Comparison of ENCODE assay signal across 1 cellular context in genomic region chr11:10750838-10751580, GRCh38.
TF ChIP-seq lines count a peak whose summit lies in the region.

Gene CTR9, plus strand, starts transcription at chr11:10751246. Its CDS starts 167 bp downstream, at chr11:10751413.

TF ChIP-seq in HepG2, 621 proteins besides CTCF, POLR2A, EP300 and RAD21 (continued from another document and continues in another):
- TF ChIP-seq SUZ12 (IDR thresholded peaks at IDR 0.05; ENCODE audit: low read depth, low read length) = no peak
- TF ChIP-seq KDM5A (IDR thresholded peaks at IDR 0.05; ENCODE audit: borderline replicate concordance, low read length) = peak; percentile 75; the same call in 1 of the 2 replicates
- TF ChIP-seq HOXA7 (CRISPR knock-in tag; IDR thresholded peaks at IDR 0.05) = no peak
- TF ChIP-seq PAWR (CRISPR knock-in tag; IDR thresholded peaks at IDR 0.05; ENCODE audit: borderline replicate concordance) = no peak
- TF ChIP-seq ZMAT3 (CRISPR knock-in tag; conservative IDR thresholded peaks at IDR 0.05) = peak; percentile 55; the same call in 1 of the 2 replicates
- TF ChIP-seq TBX3 (IDR thresholded peaks at IDR 0.05; ENCODE audit: borderline replicate concordance) = no peak
- TF ChIP-seq TBP (CRISPR knock-in tag; IDR thresholded peaks at IDR 0.05) = 0 out of 2 replicates have a peak, but pooled peaks have one; percentile 35
- TF ChIP-seq ZNF75D (CRISPR knock-in tag; IDR thresholded peaks at IDR 0.05; ENCODE audit: borderline replicate concordance) = no peak
- peak in 1 of 2 experiments; percentile 41; a peak in 1 of 4 replicates for TF ChIP-seq ATF4 (CRISPR knock-in tag; IDR thresholded peaks at IDR 0.05)
- TF ChIP-seq WIZ (CRISPR knock-in tag; IDR thresholded peaks at IDR 0.05) = peak; percentile 87
- peak; percentile 89; the same call in 1 of the 2 replicates for TF ChIP-seq ZNF703 (CRISPR knock-in tag; IDR thresholded peaks at IDR 0.05; ENCODE audit: borderline replicate concordance)
- TF ChIP-seq TCF7L2 (IDR thresholded peaks at IDR 0.05; ENCODE audit: low read depth, low read length) = no peak
- TF ChIP-seq SAFB2 (CRISPR knock-in tag; IDR thresholded peaks at IDR 0.05; ENCODE audit: borderline replicate concordance, low read depth) = peak; percentile 75; the same call in 1 of the 2 replicates
- no peak for TF ChIP-seq SMARCE1 (IDR thresholded peaks at IDR 0.05; ENCODE audit: borderline replicate concordance)
- peak; percentile 76; the same call in 1 of the 2 replicates for TF ChIP-seq ZNF766 (CRISPR knock-in tag; IDR thresholded peaks at IDR 0.05; ENCODE audit: borderline replicate concordance)
- no peak for TF ChIP-seq DDIT3 (CRISPR knock-in tag; IDR thresholded peaks at IDR 0.05)
- 0 out of 2 replicates have a peak, but pooled peaks have one; percentile 57 for TF ChIP-seq RELA (CRISPR knock-in tag; IDR thresholded peaks at IDR 0.05)
- no peak for TF ChIP-seq SCMH1 (CRISPR knock-in tag; IDR thresholded peaks at IDR 0.05; ENCODE audit: borderline replicate concordance)
- TF ChIP-seq NFE2L1 (CRISPR knock-in tag; IDR thresholded peaks at IDR 0.05; ENCODE audit: borderline replicate concordance) = no peak
- TF ChIP-seq TOE1 (CRISPR knock-in tag; IDR thresholded peaks at IDR 0.05) = no peak; the same call in 1 of the 2 replicates
- TF ChIP-seq PHF20 (CRISPR knock-in tag; IDR thresholded peaks at IDR 0.05) = peak; percentile 96
- TF ChIP-seq ZNF282 (IDR thresholded peaks at IDR 0.05; ENCODE audit: partially characterized antibody) = no peak
- TF ChIP-seq BCL3 (CRISPR knock-in tag; IDR thresholded peaks at IDR 0.05) = peak; percentile 73
- no peak; the same call in 1 of the 2 replicates for TF ChIP-seq ZNF460 (CRISPR knock-in tag; IDR thresholded peaks at IDR 0.05; ENCODE audit: borderline replicate concordance)
- 0 out of 2 replicates have a peak, but pooled peaks have one; percentile 70 for TF ChIP-seq ZFAT (CRISPR knock-in tag; conservative IDR thresholded peaks at IDR 0.05)
- 0 out of 2 replicates have a peak, but pooled peaks have one; percentile 51 for TF ChIP-seq LBX2 (CRISPR knock-in tag; IDR thresholded peaks at IDR 0.05; ENCODE audit: borderline replicate concordance)
- no peak for TF ChIP-seq HOXA9 (CRISPR knock-in tag; IDR thresholded peaks at IDR 0.05; ENCODE audit: borderline replicate concordance)
- TF ChIP-seq ZNF605 (CRISPR knock-in tag; IDR thresholded peaks at IDR 0.05) = peak; percentile 72
- peak; percentile 64; the same call in 1 of the 2 replicates for TF ChIP-seq ZNF615 (CRISPR knock-in tag; IDR thresholded peaks at IDR 0.05; ENCODE audit: borderline replicate concordance)
- peak; percentile 61 for TF ChIP-seq MXD3 (CRISPR knock-in tag; IDR thresholded peaks at IDR 0.05)
- no peak for TF ChIP-seq SNAPC5 (CRISPR knock-in tag; IDR thresholded peaks at IDR 0.05; ENCODE audit: borderline replicate concordance)
- peak; percentile 94 for TF ChIP-seq HDAC1 (CRISPR knock-in tag; IDR thresholded peaks at IDR 0.05)
- TF ChIP-seq ZNF768 (CRISPR knock-in tag; IDR thresholded peaks at IDR 0.05) = peak; percentile 65
- TF ChIP-seq MAFK (conservative IDR thresholded peaks at IDR 0.05 in 1 of 2, IDR thresholded peaks at IDR 0.05 in 1 of 2; ENCODE audit: low read length in 2 of 2) = no peak
- no peak for TF ChIP-seq ZFP62 (CRISPR knock-in tag; IDR thresholded peaks at IDR 0.05)
- TF ChIP-seq ZNF614 (CRISPR knock-in tag; IDR thresholded peaks at IDR 0.05; ENCODE audit: borderline replicate concordance) = peak; percentile 67; the same call in 1 of the 2 replicates
- TF ChIP-seq AGO2 (optimal IDR thresholded peaks at IDR 0.05; ENCODE audit: low read depth, low read length) = no peak
- TF ChIP-seq YEATS2 (CRISPR knock-in tag; IDR thresholded peaks at IDR 0.05; ENCODE audit: borderline replicate concordance) = peak; percentile 85
- TF ChIP-seq ATF5 (CRISPR knock-in tag; IDR thresholded peaks at IDR 0.05; ENCODE audit: low read depth) = no peak
- no peak for TF ChIP-seq ZKSCAN1 (IDR thresholded peaks at IDR 0.05; ENCODE audit: low read length)
- peak; percentile 85; the same call in 1 of the 2 replicates for TF ChIP-seq SIN3A (IDR thresholded peaks at IDR 0.05; ENCODE audit: borderline replicate concordance, low read depth, low read length)
- TF ChIP-seq TSC22D2 (CRISPR knock-in tag; IDR thresholded peaks at IDR 0.05; ENCODE audit: borderline replicate concordance) = peak; percentile 43; the same call in 1 of the 2 replicates
- no peak for TF ChIP-seq PRMT3 (CRISPR knock-in tag; IDR thresholded peaks at IDR 0.05; ENCODE audit: borderline replicate concordance, low read depth)
- TF ChIP-seq ISL2 (CRISPR knock-in tag; IDR thresholded peaks at IDR 0.05) = peak; percentile 77
- no peak for TF ChIP-seq U2AF2 (IDR thresholded peaks at IDR 0.05; ENCODE audit: low read depth, low read length)
- peak; percentile 47; the same call in 1 of the 2 replicates for TF ChIP-seq E2F5 (CRISPR knock-in tag; conservative IDR thresholded peaks at IDR 0.05)
- no peak for TF ChIP-seq ZBTB37 (CRISPR knock-in tag; IDR thresholded peaks at IDR 0.05)
- TF ChIP-seq KLF12 (CRISPR knock-in tag; IDR thresholded peaks at IDR 0.05; ENCODE audit: borderline replicate concordance) = peak; percentile 89
- TF ChIP-seq BHLHE40 (IDR thresholded peaks at IDR 0.05; ENCODE audit: low read length) = no peak
- peak; percentile 93 for TF ChIP-seq TAF1 (CRISPR knock-in tag; IDR thresholded peaks at IDR 0.05)
- peak; percentile 88 for TF ChIP-seq ZNF441 (CRISPR knock-in tag; IDR thresholded peaks at IDR 0.05; ENCODE audit: borderline replicate concordance)
- peak; percentile 82 for TF ChIP-seq SP2 (CRISPR knock-in tag; IDR thresholded peaks at IDR 0.05)
- no peak for TF ChIP-seq ZNF577 (CRISPR knock-in tag; IDR thresholded peaks at IDR 0.05; ENCODE audit: borderline replicate concordance, low read depth)
- peak; percentile 25; the same call in 1 of the 2 replicates for TF ChIP-seq ZNF276 (CRISPR knock-in tag; IDR thresholded peaks at IDR 0.05; ENCODE audit: low read depth)
- no peak for TF ChIP-seq ZNF720 (CRISPR knock-in tag; IDR thresholded peaks at IDR 0.05)
- 0 out of 2 replicates have a peak, but pooled peaks have one; percentile 31 for TF ChIP-seq ZBTB3 (CRISPR knock-in tag; IDR thresholded peaks at IDR 0.05; ENCODE audit: borderline replicate concordance, low read depth)
- TF ChIP-seq ELF1 (CRISPR knock-in tag; IDR thresholded peaks at IDR 0.05) = peak; percentile 89
- TF ChIP-seq ZBTB2 (CRISPR knock-in tag; IDR thresholded peaks at IDR 0.05; ENCODE audit: low read depth) = peak; percentile 95
- peak; percentile 82 for TF ChIP-seq MEIS1 (CRISPR knock-in tag; IDR thresholded peaks at IDR 0.05; ENCODE audit: borderline replicate concordance)
- TF ChIP-seq ATF1 (CRISPR knock-in tag; IDR thresholded peaks at IDR 0.05) = peak; percentile 81
- TF ChIP-seq SAP130 (CRISPR knock-in tag; IDR thresholded peaks at IDR 0.05; ENCODE audit: low read depth) = peak; percentile 95
- no peak for TF ChIP-seq CENPT (CRISPR knock-in tag; IDR thresholded peaks at IDR 0.05; ENCODE audit: low read depth)
- TF ChIP-seq SMAD1 (CRISPR knock-in tag; IDR thresholded peaks at IDR 0.05; ENCODE audit: borderline replicate concordance, low read depth) = 0 out of 2 replicates have a peak, but pooled peaks have one; percentile 48
- TF ChIP-seq KDM5B (CRISPR knock-in tag; IDR thresholded peaks at IDR 0.05; ENCODE audit: borderline replicate concordance) = peak; percentile 70; the same call in 1 of the 2 replicates
- peak; percentile 98 for TF ChIP-seq ZBTB25 (CRISPR knock-in tag; IDR thresholded peaks at IDR 0.05)
- 0 out of 2 replicates have a peak, but pooled peaks have one; percentile 49 for TF ChIP-seq ZNF264 (CRISPR knock-in tag; IDR thresholded peaks at IDR 0.05)
- no peak for TF ChIP-seq ZFP82 (CRISPR knock-in tag; IDR thresholded peaks at IDR 0.05; ENCODE audit: borderline replicate concordance)
- TF ChIP-seq FOSL2 (CRISPR knock-in tag; IDR thresholded peaks at IDR 0.05) = peak; percentile 43; the same call in 1 of the 2 replicates
